8 cellular contexts compared by ENCODE assay signal in genomic region chr12:46071769-46072624, GRCh38.
DNase-seq lines count a peak whose midpoint lies in the region; ATAC-seq, FAIRE-seq and TF ChIP-seq lines count a peak whose summit lies in the region.

No MANE protein-coding gene starts in this region.

- H3K4me1 Mint-ChIP-seq in Calu3 (ENCODE audit: low read depth, unreplicated experiment) (peaks cover 22% of the 10 kb centered on the region), naive B cell (peaks cover 7 to 11% (median 9%) of the 10 kb centered on the region in 3 donors)
- peaks cover 15% of the 10 kb centered on the region for H3K4me1 Mint-ChIP-seq in stimulated activated memory B cell treated with anti-CD40 and anti-IgM and Interleukin-4, amounts not matched to agents 10 μg/mL and 1 μg/mL and 100 μg/mL, for 72 hours

- FAIRE-seq in endothelial cell of umbilical vein (lab: Jason Lieb, UNC) = peak; percentile 94

- H3K4me1 ChIP-seq in endothelial cell of umbilical vein (ENCODE audit: control insufficient read depth, extremely low read depth, insufficient read depth, low read length) = no peaks in the 10 kb centered on the region

- no peaks in the 10 kb centered on the region for H3K9me3 ChIP-seq in endothelial cell of umbilical vein (replicated peaks; ENCODE audit: control insufficient read depth, insufficient read depth, low read length)

- no peaks in the 10 kb centered on the region for H4K20me1 ChIP-seq in endothelial cell of umbilical vein (replicated peaks; ENCODE audit: control insufficient read depth, extremely low read depth, insufficient read depth, low read length)

- no peaks in the 10 kb centered on the region for H3K9me1 ChIP-seq in endothelial cell of umbilical vein (replicated peaks; ENCODE audit: control insufficient read depth, extremely low read depth, insufficient read depth, low read length)

- peak overlapping the region; percentile 29 for H2AFZ ChIP-seq in endothelial cell of umbilical vein (ENCODE audit: low read depth, low read length)

- H3K9ac ChIP-seq in endothelial cell of umbilical vein (replicated peaks; ENCODE audit: extremely low read depth, insufficient read depth, low read length) = no peak overlapping the region

- H3K4me2 ChIP-seq in endothelial cell of umbilical vein (ENCODE audit: insufficient read depth, low read length) = no peak overlapping the region

- no peak for TF ChIP-seq POLR2A in endothelial cell of umbilical vein (IDR thresholded peaks at IDR 0.05; ENCODE audit: low read depth, low read length)

- intact Hi-C loops in Calu3 (cut with micrococcal nuclease; ENCODE audit: unreplicated experiment) (loop anchor here (2.0 to 10.0 kb wide), 2 partner anchors 39 to 193 kb away; partner anchors contain the start of gene SLC38A1), endothelial cell of umbilical vein (cut with micrococcal nuclease) (loop anchor here (1.0 to 5.0 kb wide), 2 partner anchors 310 to 949 kb away; no protein-coding TSS in a partner anchor)

- H3K27me3 Mint-ChIP-seq in Calu3 (ENCODE audit: unreplicated experiment) = no peaks in the 10 kb centered on the region
- H3K27me3 Mint-ChIP-seq in naive B cell = no peaks in the 10 kb centered on the region
- no peaks in the 10 kb centered on the region for H3K27me3 Mint-ChIP-seq in stimulated activated memory B cell treated with anti-CD40 and anti-IgM and Interleukin-4, amounts not matched to agents 10 μg/mL and 1 μg/mL and 100 μg/mL, for 72 hours

- H3K9me3 Mint-ChIP-seq in Calu3 (ENCODE audit: low read depth, unreplicated experiment) (no peaks in the 10 kb centered on the region), naive B cell (peaks cover 0 to 7% (median 0%) of the 10 kb centered on the region in 7 donors)
- no peaks in the 10 kb centered on the region for H3K9me3 Mint-ChIP-seq in stimulated activated memory B cell treated with anti-CD40 and anti-IgM and Interleukin-4, amounts not matched to agents 10 μg/mL and 1 μg/mL and 100 μg/mL, for 72 hours

- H3K4me3 Mint-ChIP-seq in Calu3 (ENCODE audit: low read depth, unreplicated experiment) = no peak overlapping the region
- H3K4me3 Mint-ChIP-seq in naive B cell = no peak overlapping the region
- H3K4me3 Mint-ChIP-seq in stimulated activated memory B cell treated with anti-CD40 and anti-IgM and Interleukin-4, amounts not matched to agents 10 μg/mL and 1 μg/mL and 100 μg/mL, for 72 hours = no peak overlapping the region

- dilution Hi-C loops in endothelial cell of umbilical vein (cut with MboI; ENCODE audit: extremely low pct_ligation_motif_present, low sequenced_read_pairs) = no loop called here

- H3K79me2 ChIP-seq in endothelial cell of umbilical vein (ENCODE audit: control insufficient read depth, insufficient read depth, low read length) = no peaks in the 10 kb centered on the region

- H3K36me3 Mint-ChIP-seq in Calu3 (ENCODE audit: insufficient read depth, unreplicated experiment) (peaks cover 6% of the 10 kb centered on the region), naive B cell (no peaks in the 10 kb centered on the region)
- no peaks in the 10 kb centered on the region for H3K36me3 Mint-ChIP-seq in stimulated activated memory B cell treated with anti-CD40 and anti-IgM and Interleukin-4, amounts not matched to agents 10 μg/mL and 1 μg/mL and 100 μg/mL, for 72 hours

- no TSS peak for BruUV-seq in Calu3 (replicated peaks; lab: Mats Ljungman, UMichigan)
- BruUV-seq in endothelial cell of umbilical vein (replicated peaks; lab: Mats Ljungman, UMichigan) = no TSS peak

- POLR2A ChIA-PET in endothelial cell of umbilical vein (lab: Charles Lee) = no interaction called here

- H3K27ac ChIP-seq in endothelial cell of umbilical vein (ENCODE audit: insufficient read depth, low read depth, low read length) = no peak overlapping the region

- no peak overlapping the region for H3K4me3 ChIP-seq in endothelial cell of umbilical vein (replicated peaks in 1 of 3; ENCODE audit: insufficient read depth in 1 of 3, low read depth in 1 of 3, low read length in 3 of 3)

- H3K27ac Mint-ChIP-seq in Calu3 (ENCODE audit: unreplicated experiment) (peak overlapping the region; percentile 68), naive B cell (peak overlapping the region in 4 of 6 donors; percentile 5 to 77 (median 31))
- H3K27ac Mint-ChIP-seq in stimulated activated memory B cell treated with anti-CD40 and anti-IgM and Interleukin-4, amounts not matched to agents 10 μg/mL and 1 μg/mL and 100 μg/mL, for 72 hours = peak overlapping the region; percentile 74

- peak; percentile 93 to 95 for ATAC-seq in naive B cell (ENCODE audit: low read depth in 2 of 2)
- peak; percentile 88 for ATAC-seq in stimulated activated memory B cell treated with anti-CD40 and anti-IgM and Interleukin-4, amounts not matched to agents 10 μg/mL and 1 μg/mL and 100 μg/mL, for 72 hours

- peak; percentile 78 for DNase-seq in Calu3
- DNase-seq in GM20000 (ENCODE audit: low spot score) = peak; percentile 63
- DNase-seq in HPDE6-E6E7 (ENCODE audit: extremely low spot score) = peak; percentile 67
- DNase-seq in NOMO-1 (lab: John Stamatoyannopoulos, UW; ENCODE audit: unreplicated experiment in 2 of 2) = peak; percentile 74 to 79
- peak; percentile 28 to 36 (median 28) for DNase-seq in activated CD8-positive, alpha-beta memory T cell treated with anti-CD3 and anti-CD28 coated beads for 48 hours (ENCODE audit: low read depth in 2 of 3, low spot score in 2 of 3)
- DNase-seq in endothelial cell of umbilical vein (ENCODE audit: low read depth, low spot score) = peak; percentile 67
- peak; percentile 46 for DNase-seq in naive B cell

- peak; percentile 84 for TF ChIP-seq CTCF in Calu3 (IDR thresholded peaks at IDR 0.05; ENCODE audit: unreplicated experiment)
- peak; percentile 75 for TF ChIP-seq CTCF in GM20000 (IDR thresholded peaks at IDR 0.05; ENCODE audit: extremely low read depth, missing control alignments)
- TF ChIP-seq CTCF in endothelial cell of umbilical vein (IDR thresholded peaks at IDR 0.05; ENCODE audit: extremely low read depth in 1 of 2, insufficient read depth in 1 of 2, low read depth in 1 of 2, low read length in 2 of 2) = peak; percentile 88 to 94

- no peaks in the 10 kb centered on the region for H3K36me3 ChIP-seq in endothelial cell of umbilical vein (ENCODE audit: control insufficient read depth in 2 of 2, extremely low read depth in 1 of 2, insufficient read depth in 2 of 2, low read length in 2 of 2)

- CTCF ChIA-PET in Calu3 (lab: Charles Lee) (interaction anchor here (0.9 to 1.4 kb wide), 2 partner anchors 39 to 53 kb away, joined by 3 read pairs; no protein-coding TSS in a partner anchor), endothelial cell of umbilical vein (lab: Charles Lee) (interaction anchor here (0.6 to 4.1 kb wide), 13 partner anchors 10 to 961 kb away, joined by 3 to 37 read pairs (median 5); no protein-coding TSS in a partner anchor)

- H3K27me3 ChIP-seq in endothelial cell of umbilical vein (ENCODE audit: control insufficient read depth in 2 of 2, insufficient read depth in 2 of 2, low read length in 2 of 2) = peaks cover 10 to 14% of the 10 kb centered on the region in 2 experiments

TF ChIP-seq in endothelial cell of umbilical vein, 7 proteins besides CTCF, POLR2A, EP300 and RAD21:
- TF ChIP-seq POLR2AphosphoS5 (IDR thresholded peaks at IDR 0.05; ENCODE audit: insufficient read depth, low read depth, low read length) (no peak), JUN (IDR thresholded peaks at IDR 0.05; ENCODE audit: borderline replicate concordance, insufficient read depth, insufficient read length, low read depth) (no peak), GATA2 (IDR thresholded peaks at IDR 0.05; ENCODE audit: insufficient read depth, insufficient read length, low read depth, low read length) (no peak), EZH2 (IDR thresholded peaks at IDR 0.05; ENCODE audit: borderline replicate concordance, low read depth, low read length, severe bottlenecking) (no peak), MYC (IDR thresholded peaks at IDR 0.05; ENCODE audit: low read depth, low read length) (no peak), FOS (IDR thresholded peaks at IDR 0.05; ENCODE audit: borderline replicate concordance, insufficient read depth, low read length) (no peak)
- TF ChIP-seq, protein P1, sequence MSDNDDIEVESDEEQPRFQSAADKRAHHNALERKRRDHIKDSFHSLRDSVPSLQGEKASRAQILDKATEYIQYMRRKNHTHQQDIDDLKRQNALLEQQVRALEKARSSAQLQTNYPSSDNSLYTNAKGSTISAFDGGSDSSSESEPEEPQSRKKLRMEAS (IDR thresholded peaks at IDR 0.05; ENCODE audit: insufficient read depth, insufficient read length) = no peak

Comparison
In these comparisons a context has a peak if more than half of its experiments do, and no peak if none do; other contexts are left out.
1. DNase-seq: peak in every context shown above with its lines; median percentile 78 in Calu3; 76 in NOMO-1; 67 in HPDE6-E6E7; 67 in endothelial cell of umbilical vein; 63 in GM20000; 46 in naive B cell; 28 in activated CD8-positive, alpha-beta memory T cell treated with anti-CD3 and anti-CD28 coated beads for 48 hours.